14 cellular contexts compared by ENCODE assay signal in genomic region chr16:68764866-68765265, GRCh38. TPM values are rescaled to one million over a fixed set of nuclear protein-coding genes. Genes with fewer than 3 reads are reported as not detected.
DNase-seq lines count a peak whose midpoint lies in the region; ATAC-seq and TF ChIP-seq lines count a peak whose summit lies in the region.
"Had no signal": no experiment of that assay in that cellular context is flagged by ENCODE, and none has a peak within 500 bp of the region (broad histone marks: within the 10 kb centered on the region; RNA-seq: fewer than 3 reads in every experiment).

No MANE protein-coding gene starts in this region.

- no peak overlapping the region for H3K4me3 Mint-ChIP-seq in T-cell
- H3K4me3 Mint-ChIP-seq: B cell, endodermal cell had no signal

- peak in 3 of 4 experiments; percentile 50 to 54 (median 54) for ATAC-seq in T-cell (replicated peaks in 1 of 4)
- no peak for ATAC-seq in gastrocnemius medialis
- ATAC-seq in GM18511 (IDR thresholded peaks at IDR 0.05; ENCODE audit: unreplicated experiment) = no peak

- no peak for TF ChIP-seq POLR2A in gastrocnemius medialis (IDR thresholded peaks at IDR 0.05)

- H3K27me3 Mint-ChIP-seq in T-cell = peaks cover 0 to 3% of the 10 kb centered on the region in 2 donors

- in situ Hi-C loops in gastrocnemius medialis (cut with MboI; ENCODE audit: low sequenced_read_pairs in 4 of 4) = no loop called here

- H3K9me3 Mint-ChIP-seq in T-cell = no peaks in the 10 kb centered on the region
- H3K9me3 Mint-ChIP-seq: endodermal cell had no signal

- DNase-seq in stimulated activated CD4-positive, alpha-beta T cell treated with anti-CD3 and anti-CD28 coated beads, Interleukin-2, amount 100 ng/mL, for 24 hours = peak; percentile 25 to 31
- no peak for DNase-seq in stimulated activated CD4-positive, alpha-beta T cell treated with anti-CD3 and anti-CD28 coated beads, Interleukin-4, amount 100 ng/mL, for 4 hours
- DNase-seq in T-cell (peak in 1 of 34 experiments; percentile 2), choroid plexus epithelial cell (ENCODE audit: low read depth) (peak; percentile 23), NCI-H748 (lab: John Stamatoyannopoulos, UW; ENCODE audit: unreplicated experiment) (no peak), gastrocnemius medialis (no peak)
- DNase-seq: endodermal cell, NCI-H1436, NCI-H82, Right ventricle myocardium superior had no signal

- no peaks in the 10 kb centered on the region for H3K36me3 Mint-ChIP-seq in T-cell

- H3K4me3 ChIP-seq in choroid plexus epithelial cell (ENCODE audit: low read depth, low read length) (no peak overlapping the region), gastrocnemius medialis (no peak overlapping the region)

- H3K4me1 Mint-ChIP-seq in T-cell = peaks cover 0 to 16% (median 5%) of the 10 kb centered on the region in 3 donors

- H3K4me1 ChIP-seq in gastrocnemius medialis = no peaks in the 10 kb centered on the region

- no peaks in the 10 kb centered on the region for H3K36me3 ChIP-seq in gastrocnemius medialis

- intact Hi-C loops in gastrocnemius medialis (cut with DNase I; ENCODE audit: low total_unique reads) = no loop called here

- POLR2A ChIA-PET in T-cell (lab: Charles Lee) = no interaction called here

- CTCF ChIA-PET in T-cell (lab: Charles Lee) = no interaction called here

- H3K27ac Mint-ChIP-seq in T-cell = peak overlapping the region in 1 of 2 donors; percentile 49
- H3K27ac Mint-ChIP-seq: B cell had no signal

- H3K27me3 ChIP-seq in gastrocnemius medialis = peaks cover 0 to 2% (median 0%) of the 10 kb centered on the region in 3 donors

- TF ChIP-seq CTCF in choroid plexus epithelial cell (conservative IDR thresholded peaks at IDR 0.05; ENCODE audit: low read depth, low read length) (no peak), gastrocnemius medialis (IDR thresholded peaks at IDR 0.05 in 4 of 5, conservative IDR thresholded peaks at IDR 0.05 in 1 of 5) (no peak)

- H3K27ac ChIP-seq in temporal lobe (ENCODE audit: low read depth, low read length) = peak overlapping the region; percentile 92
- H3K27ac ChIP-seq in gastrocnemius medialis = no peak overlapping the region

- no peaks in the 10 kb centered on the region for H3K9me3 ChIP-seq in gastrocnemius medialis

RNA-seq across cellular contexts. Expression of gene CDH1, which starts 27.8 kb away (rescaled TPM):
- 1 to 10 TPM in 3 of 5 donors, under 1 TPM in 2; 0.38 to 6.8 (median 1.4) TPM for total RNA-seq in T-cell
- total RNA-seq in temporal lobe = 2.2 TPM
- 1 to 10 TPM in 1 of 4 donors, under 1 TPM in 2, not detected in 1; 0.20 to 1.3 (median 0.20) TPM for total RNA-seq in gastrocnemius medialis
- total RNA-seq: posterior vena cava, Right ventricle myocardium superior had no signal

Comparison
In these comparisons a context has a peak if more than half of its experiments do, and no peak if none do; other contexts are left out.
1. DNase-seq: peak in stimulated activated CD4-positive, alpha-beta T cell treated with anti-CD3 and anti-CD28 coated beads, Interleukin-2, amount 100 ng/mL, for 24 hours (2 of 2) and choroid plexus epithelial cell (single experiment); none in stimulated activated CD4-positive, alpha-beta T cell treated with anti-CD3 and anti-CD28 coated beads, Interleukin-4, amount 100 ng/mL, for 4 hours (0 of 2), NCI-H748 (single experiment) and gastrocnemius medialis (0 of 2).
2. ATAC-seq: peak in T-cell (3 of 4); none in gastrocnemius medialis (0 of 2) and GM18511 (single experiment).